Comparison of ENCODE assay signal across 6 cellular contexts in the genomic region with DNA sequence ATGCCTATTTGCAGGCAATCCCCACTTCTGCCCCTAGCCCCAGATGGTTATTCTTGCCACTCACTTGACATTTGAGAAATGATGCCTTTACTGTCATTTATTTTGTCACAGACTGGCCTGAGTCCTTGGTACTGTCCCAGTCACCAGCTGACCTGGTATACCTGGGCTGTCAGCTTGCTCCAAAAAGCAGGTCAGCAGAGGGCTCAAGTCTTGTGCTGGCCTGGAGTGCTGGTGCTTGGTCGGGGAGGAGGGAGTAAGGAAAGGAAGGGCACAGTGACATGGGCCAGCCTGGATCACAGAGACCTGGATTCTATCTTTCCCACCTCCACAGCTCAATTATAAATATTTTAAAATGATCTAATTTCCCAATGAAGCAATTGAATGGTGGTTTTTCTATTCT.
"Had no signal": no experiment of that assay in that cellular context is flagged by ENCODE, and none has a peak within 500 bp of the region (broad histone marks: within the 10 kb centered on the region; RNA-seq: fewer than 3 reads in every experiment).

No MANE protein-coding gene starts in this region.

- H3K4me2 ChIP-seq: GM23338 had no signal

- DNase-seq: H9, HCEC 1CT, IMR-90, KG1 had no signal

- H3K4me3 ChIP-seq: GM23338, K562 had no signal

- H2AFZ ChIP-seq: GM23338 had no signal
